In the genomic region with DNA sequence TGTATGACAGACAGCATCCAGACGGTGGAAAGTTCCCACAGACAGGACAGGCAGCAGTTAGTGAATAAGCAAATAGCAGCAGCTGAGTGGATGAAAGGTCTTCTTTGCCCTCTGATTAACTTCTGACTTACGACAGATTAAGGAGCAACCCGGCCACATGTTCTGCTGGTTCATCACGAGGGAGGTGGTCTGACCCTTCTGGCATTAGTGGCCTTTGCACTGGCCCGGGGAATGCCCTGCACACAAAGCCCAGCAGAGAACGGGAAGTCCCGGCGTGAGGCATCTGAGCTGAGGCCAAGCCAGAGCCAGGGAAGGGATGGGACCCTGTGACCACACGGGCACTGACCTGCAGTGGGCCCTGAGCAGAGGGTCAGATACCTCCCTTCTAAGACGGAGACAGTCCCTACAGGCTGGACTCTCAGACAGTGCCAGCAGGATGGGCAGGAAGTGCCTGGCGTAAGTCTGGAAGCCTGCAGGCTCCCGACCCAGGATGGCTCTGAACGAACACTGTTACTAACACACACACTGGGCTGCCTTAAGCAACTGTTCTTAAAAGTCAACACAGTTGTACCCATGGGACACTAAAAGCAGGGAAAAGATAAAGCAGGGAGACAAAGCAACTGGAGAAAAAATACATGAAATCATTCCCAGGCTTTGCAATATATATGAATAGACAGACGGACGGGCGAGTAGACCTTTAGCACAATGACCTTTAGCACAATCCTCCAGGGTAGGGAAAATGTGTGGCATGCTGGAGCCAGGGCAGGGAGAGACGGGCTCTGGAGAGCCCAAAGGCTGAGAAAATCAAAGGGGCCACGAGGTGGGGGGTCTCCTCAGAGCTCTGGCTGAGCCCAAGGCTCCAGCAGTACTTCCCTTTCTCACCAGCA, we compare ENCODE assay signal across 10 cellular contexts. TPM values are rescaled to one million over a fixed set of nuclear protein-coding genes. Genes with fewer than 3 reads are reported as not detected.
DNase-seq lines count a peak whose midpoint lies in the region; ATAC-seq, FAIRE-seq and TF ChIP-seq lines count a peak whose summit lies in the region.
"Had no signal": no experiment of that assay in that cellular context is flagged by ENCODE, and none has a peak within 500 bp of the region (broad histone marks: within the 10 kb centered on the region; RNA-seq: fewer than 3 reads in every experiment).

No MANE protein-coding gene starts in this region.

- DNase-seq in SK-MEL-5 (ENCODE audit: low read depth, low spot score) (peak; percentile 61), GM12878 (ENCODE audit: low read depth, low spot score) (no peak), kidney (peak; percentile 69), small intestine (peak; percentile 90), cortex of kidney (lab: John Stamatoyannopoulos, UW) (no peak), NCI-H146 (lab: John Stamatoyannopoulos, UW) (no peak)
- DNase-seq: NCI-H1436; stimulated activated CD4-positive, alpha-beta T cell treated with anti-CD3 and anti-CD28 coated beads, Interleukin-4, amount 100 ng/mL, for 4 hours; thyroid gland had no signal

- BruUV-seq in GM12878 (replicated peaks; lab: Mats Ljungman, UMichigan) = no TSS peak

- no peak overlapping the region for H3K4me2 ChIP-seq in GM12878 (ENCODE audit: control insufficient read depth, insufficient read depth)

- RAD21 ChIA-PET in GM12878 (lab: Charles Lee; ENCODE audit: unreplicated experiment) = interaction anchor here (0.9 kb wide), 1 partner anchor 37 kb away, joined by 3 read pairs; no protein-coding TSS in a partner anchor

- intact Hi-C loops in GM12878 (cut with micrococcal nuclease; ENCODE audit: unreplicated experiment) (no loop called here), kidney (cut with DNase I) (no loop called here)

- no peak for TF ChIP-seq RAD21 in GM12878 (IDR thresholded peaks at IDR 0.05; ENCODE audit: insufficient read depth, low read depth, low read length)

- TF ChIP-seq POLR2A in GM12878 (IDR thresholded peaks at IDR 0.05; ENCODE audit: low read depth, low read length) = no peak
- no peak for TF ChIP-seq POLR2A in GM18505 (IDR thresholded peaks at IDR 0.05; ENCODE audit: borderline replicate concordance, extremely low read depth, insufficient read depth, insufficient read length)

- peaks cover 11% of the 10 kb centered on the region for H3K79me2 ChIP-seq in GM12878 (ENCODE audit: control insufficient read depth, insufficient read depth, low read length)

- no peak overlapping the region for H3K4me3 ChIP-seq in GM12878
- H3K4me3 ChIP-seq in kidney (ENCODE audit: low read length in 2 of 2) = peak overlapping the region; percentile 51 to 71
- H3K4me3 ChIP-seq in small intestine (ENCODE audit: low read depth in 1 of 2, low read length in 2 of 2) = peak overlapping the region in 1 of 2 donors; percentile 45
- H3K4me3 ChIP-seq: thyroid gland had no signal

- ATAC-seq in GM12878 (no peak), GM18505 (IDR thresholded peaks at IDR 0.05; ENCODE audit: unreplicated experiment) (no peak)

- TF ChIP-seq CTCF in GM12878 (IDR thresholded peaks at IDR 0.05 in 2 of 3, conservative IDR thresholded peaks at IDR 0.05 in 1 of 3; ENCODE audit: control insufficient read depth in 2 of 3, extremely low read depth in 1 of 3, insufficient read depth in 1 of 3, low read depth in 3 of 3, low read length in 3 of 3) (no peak), kidney (IDR thresholded peaks at IDR 0.05; ENCODE audit: borderline replicate concordance, extremely low read depth, insufficient read depth) (no peak)

- FAIRE-seq in GM12878 (lab: Jason Lieb, UNC) (no peak), kidney (lab: Jason Lieb, UNC) (no peak), small intestine (lab: Jason Lieb, UNC) (no peak)

- H3K36me3 ChIP-seq in GM12878 (ENCODE audit: control insufficient read depth in 2 of 2, insufficient read depth in 2 of 2, low read length in 1 of 2) (peaks cover 3 to 4% of the 10 kb centered on the region in 2 experiments; a peak in 2 of 4 replicates), kidney (ENCODE audit: control insufficient read depth in 1 of 2, insufficient read depth in 2 of 2, low read length in 2 of 2) (peaks cover 4 to 8% of the 10 kb centered on the region in 2 donors), small intestine (ENCODE audit: control insufficient read depth in 2 of 2, insufficient read depth in 2 of 2, low read length in 2 of 2) (peaks cover 0 to 3% of the 10 kb centered on the region in 2 donors)

- no peak for TF ChIP-seq EP300 in GM12878 (IDR thresholded peaks at IDR 0.05; ENCODE audit: borderline replicate concordance in 1 of 2, control insufficient read depth in 1 of 2, low read depth in 2 of 2, low read length in 2 of 2)

- POLR2A ChIA-PET in GM12878 (lab: Charles Lee) = interaction anchor here (0.7 kb wide), 1 partner anchor 49 kb away, joined by 5 read pairs; no protein-coding TSS in a partner anchor

- SMC1A ChIA-PET in GM12878 (lab: Charles Lee; ENCODE audit: uncharacterized antibody, unreplicated experiment) = no interaction called here

- no peaks in the 10 kb centered on the region for H3K9me3 ChIP-seq in GM12878 (replicated peaks; ENCODE audit: control insufficient read depth, insufficient read depth, low read length)
- H3K9me3 ChIP-seq in kidney (ENCODE audit: control insufficient read depth in 1 of 2, low read length in 2 of 2) = no peaks in the 10 kb centered on the region
- H3K9me3 ChIP-seq in small intestine (ENCODE audit: control insufficient read depth, low read depth) = no peaks in the 10 kb centered on the region
- H3K9me3 ChIP-seq: thyroid gland had no signal

- H3K9ac ChIP-seq in GM12878 (ENCODE audit: control insufficient read depth, insufficient read depth, low read length) (no peak overlapping the region), kidney (ENCODE audit: low read length in 2 of 2) (peak overlapping the region in 1 of 2 donors; percentile 67)

- in situ Hi-C loops in SK-MEL-5 (cut with HindIII; ENCODE audit: low pct_unique_long_range_greater_than_20kb, low sequenced_read_pairs) = no loop called here
- in situ Hi-C loops in GM12878 (cut with MboI) = loop anchor here (25.0 kb wide), 1 partner anchor 496 kb away; the partner anchor contains the start of gene UQCRFS1

- H3K4me1 ChIP-seq in GM12878 (ENCODE audit: control insufficient read depth, insufficient read depth, low read length) (peaks cover 23% of the 10 kb centered on the region), kidney (ENCODE audit: control insufficient read depth in 1 of 2, insufficient read depth in 1 of 2, low read depth in 1 of 2, low read length in 2 of 2) (peaks cover 12 to 19% of the 10 kb centered on the region in 2 donors), small intestine (ENCODE audit: control insufficient read depth in 2 of 2, insufficient read depth in 1 of 2, low read depth in 1 of 2, low read length in 1 of 2) (peaks cover 0 to 6% of the 10 kb centered on the region in 2 donors)

- H3K27me3 ChIP-seq in GM12878 (replicated peaks in 1 of 2; ENCODE audit: control insufficient read depth in 2 of 2, insufficient read depth in 2 of 2, low read length in 1 of 2) (no peaks in the 10 kb centered on the region), small intestine (ENCODE audit: control insufficient read depth in 2 of 2, insufficient read depth in 2 of 2, low read length in 2 of 2) (no peaks in the 10 kb centered on the region)
- H3K27me3 ChIP-seq: thyroid gland had no signal

- H2AFZ ChIP-seq in GM12878 (ENCODE audit: control insufficient read depth, low read depth, low read length) = no peak overlapping the region

- no peaks in the 10 kb centered on the region for H4K20me1 ChIP-seq in GM12878 (ENCODE audit: control insufficient read depth, insufficient read depth)

- H3K27ac ChIP-seq in GM12878 (ENCODE audit: control insufficient read depth, insufficient read depth) (no peak overlapping the region), kidney (ENCODE audit: low read depth in 2 of 2, low read length in 2 of 2) (peak overlapping the region; percentile 55 to 83), small intestine (ENCODE audit: low read depth in 1 of 2, low read length in 1 of 2) (peak overlapping the region; percentile 72 to 88)

- WGBS in GM12878 (ENCODE audit: insufficient coverage, insufficient replicate concordance, low lambda C conversion rate, missing lambda C conversion rate) = 87% methylated on average over 18 of the region's 18 CpGs
- WGBS in small intestine, 3 donors = 23 to 57% (median 56%) methylated on average over 18 of the region's 18 CpGs

- CTCF ChIA-PET in GM12878 (lab: Yijun Ruan, JAX) = interaction anchor here (0.6 to 2.7 kb wide), 4 partner anchors 8 to 37 kb away, joined by 3 to 8 read pairs (median 4); no protein-coding TSS in a partner anchor

RNA-seq across cellular contexts. Expression of gene C19orf12, which starts 6.3 kb away (rescaled TPM):
- total RNA-seq in SK-MEL-5 (2014; rRNA removed; shearing (Covaris generic)) = 54.7 and 60.3 TPM in 2 replicates
- polyA plus RNA-seq in SK-MEL-5 (2015; cell fraction: cytosol; rRNA removed) = 45.2 and 72.6 TPM in 2 replicates
- polyA plus RNA-seq in SK-MEL-5 (2015; cell fraction: nucleus; rRNA removed) = 29.7 and 57.9 TPM in 2 replicates
- total RNA-seq in GM12878 (2013; cell fraction: nucleolus; rRNA removed) = 24.8 and 33.3 TPM in 2 replicates
- 20.4 and 21.9 TPM in 2 replicates for total RNA-seq in GM12878 (2014; rRNA removed)
- total RNA-seq in GM12878 (2014; rRNA removed; fragmentation: Illumina TruSeq; extraction: Trizol) = 10.6 and 12.8 TPM in 2 replicates
- total RNA-seq in GM12878 (2021) = 20.9 and 21.6 TPM in 2 replicates
- 7.3 TPM for polyA plus RNA-seq in GM12878 (2011; ENCODE audit: low read depth)
- polyA plus RNA-seq in GM12878 (2011; rRNA removed) = 23.5 and 24.9 TPM in 2 replicates
- 22.2 and 29.7 TPM in 2 replicates for polyA plus RNA-seq in GM12878 (2011; cell fraction: cytosol; rRNA removed)
- 23.6 and 25.4 TPM in 2 replicates for polyA plus RNA-seq in GM12878 (2011; cell fraction: nucleus; rRNA removed)
- 13.2 and 14.9 TPM in 2 replicates for polyA plus RNA-seq in GM12878 (2012)
- 8.2 and 12.5 TPM in 2 replicates for polyA plus RNA-seq in GM12878 (2014; fragmentation: Illumina TruSeq; extraction: Trizol)
- 1 to 10 TPM; 2.3 to 6.6 TPM for polyA plus RNA-seq in GM12878 (2014; fragmentation: Nextera tagmentation; extraction: Ambion mirVana)
- polyA plus RNA-seq in GM12878 (2014; rRNA removed) = 19.6 and 22.6 TPM in 2 replicates
- polyA plus RNA-seq in GM12878 (2016; fragmentation: Nextera tagmentation; extraction: Ambion mirVana) = 10 to 100 TPM; 20.0 to 20.5 TPM
- 9.3 and 15.4 TPM in 2 replicates for polyA minus RNA-seq in GM12878 (2011; rRNA and poly(A)+ RNA removed)
- polyA minus RNA-seq in GM12878 (2011; cell fraction: cytosol; rRNA and poly(A)+ RNA removed) = 6.0 and 7.4 TPM in 2 replicates
- polyA minus RNA-seq in GM12878 (2011; cell fraction: nucleus; rRNA and poly(A)+ RNA removed) = 5.3 and 8.3 TPM in 2 replicates
- total RNA-seq in kidney = 21.2 TPM
- 27.1 TPM for polyA plus RNA-seq in kidney (ENCODE audit: insufficient read depth, low read depth, low replicate concordance)
- polyA plus RNA-seq in small intestine = 10 to 100 TPM; 19.0 to 26.2 (median 20.0) TPM

RNA-seq across cellular contexts. Expression of gene PLEKHF1, which starts 43.5 kb away (rescaled TPM):
- total RNA-seq in SK-MEL-5 (2014; rRNA removed; shearing (Covaris generic)) = 12.6 and 13.9 TPM in 2 replicates
- 27.3 and 27.5 TPM in 2 replicates for polyA plus RNA-seq in SK-MEL-5 (2015; cell fraction: cytosol; rRNA removed)
- polyA plus RNA-seq in SK-MEL-5 (2015; cell fraction: nucleus; rRNA removed) = 17.7 and 28.5 TPM in 2 replicates
- 27.3 and 32.2 TPM in 2 replicates for total RNA-seq in GM12878 (2013; cell fraction: nucleolus; rRNA removed)
- 18.6 and 20.2 TPM in 2 replicates for total RNA-seq in GM12878 (2014; rRNA removed)
- total RNA-seq in GM12878 (2014; rRNA removed; fragmentation: Illumina TruSeq; extraction: Trizol) = 2.5 and 4.0 TPM in 2 replicates
- total RNA-seq in GM12878 (2021) = 17.6 and 19.1 TPM in 2 replicates
- polyA plus RNA-seq in GM12878 (2011; ENCODE audit: low read depth) = 1.8 TPM
- polyA plus RNA-seq in GM12878 (2011; rRNA removed) = 6.0 and 15.8 TPM in 2 replicates
- polyA plus RNA-seq in GM12878 (2011; cell fraction: cytosol; rRNA removed) = 25.9 and 36.4 TPM in 2 replicates
- 40.4 and 43.7 TPM in 2 replicates for polyA plus RNA-seq in GM12878 (2011; cell fraction: nucleus; rRNA removed)
- 6.0 and 11.1 TPM in 2 replicates for polyA plus RNA-seq in GM12878 (2012)
- 0.19 and 2.4 TPM in 2 replicates for polyA plus RNA-seq in GM12878 (2014; fragmentation: Illumina TruSeq; extraction: Trizol)
- polyA plus RNA-seq in GM12878 (2014; fragmentation: Nextera tagmentation; extraction: Ambion mirVana) = under 1 TPM; 0.10 to 0.31 TPM
- 20.3 and 23.0 TPM in 2 replicates for polyA plus RNA-seq in GM12878 (2014; rRNA removed)
- 10 to 100 TPM; 14.8 to 19.5 TPM for polyA plus RNA-seq in GM12878 (2016; fragmentation: Nextera tagmentation; extraction: Ambion mirVana)
- polyA minus RNA-seq in GM12878 (2011; rRNA and poly(A)+ RNA removed) = 11.6 and 26.6 TPM in 2 replicates
- 13.9 and 17.0 TPM in 2 replicates for polyA minus RNA-seq in GM12878 (2011; cell fraction: cytosol; rRNA and poly(A)+ RNA removed)
- polyA minus RNA-seq in GM12878 (2011; cell fraction: nucleus; rRNA and poly(A)+ RNA removed) = 19.7 and 32.3 TPM in 2 replicates
- total RNA-seq in kidney = 11.7 TPM
- 7.1 TPM for polyA plus RNA-seq in kidney (ENCODE audit: insufficient read depth, low read depth, low replicate concordance)
- 10 to 100 TPM in 2 of 3 donors, 1 to 10 TPM in 1; 2.2 to 12.2 (median 12.0) TPM for polyA plus RNA-seq in small intestine

Comparison
In these comparisons a context has a peak if more than half of its experiments do, and no peak if none do; other contexts are left out.
1. DNase-seq: peak in SK-MEL-5 (single experiment), kidney (single experiment) and small intestine (single experiment); none in GM12878 (single experiment), cortex of kidney (single experiment) and NCI-H146 (single experiment).